Comparison of ENCODE assay signal across 18 cellular contexts in genomic region chr1:173504268-173504667, GRCh38. TPM values are rescaled to one million over a fixed set of nuclear protein-coding genes. Genes with fewer than 3 reads are reported as not detected.
DNase-seq lines count a peak whose midpoint lies in the region; ATAC-seq, FAIRE-seq and TF ChIP-seq lines count a peak whose summit lies in the region.
"Had no signal": no experiment of that assay in that cellular context is flagged by ENCODE, and none has a peak within 500 bp of the region (broad histone marks: within the 10 kb centered on the region; RNA-seq: fewer than 3 reads in every experiment).

No MANE protein-coding gene starts in this region.

- POLR2A ChIA-PET in H1 (lab: Charles Lee; ENCODE audit: partially characterized antibody), result interaction anchor here (0.8 to 1.9 kb wide), 3 partner anchors 14 to 31 kb away, joined by 3 to 5 read pairs (median 4); no protein-coding TSS in a partner anchor

- H3K4me1 ChIP-seq in H1 (replicated peaks in 1 of 4; ENCODE audit: control insufficient read depth in 3 of 4, insufficient read depth in 4 of 4, low read length in 3 of 4), result peaks cover 5 to 9% (median 7%) of the 10 kb centered on the region in 4 experiments; a peak in 5 of 7 replicates
- H3K4me1 ChIP-seq in upper lobe of right lung, result peaks cover 3% of the 10 kb centered on the region
- H3K4me1 ChIP-seq: BE2C had no signal

- TF ChIP-seq CTCF in H1 (IDR thresholded peaks at IDR 0.05; ENCODE audit: control extremely low read depth in 1 of 3, insufficient read depth in 1 of 3, low read depth in 1 of 3, low read length in 3 of 3), result no peak
- no peak for TF ChIP-seq CTCF in upper lobe of right lung (IDR thresholded peaks at IDR 0.05)
- TF ChIP-seq CTCF in GM13976 (IDR thresholded peaks at IDR 0.05; ENCODE audit: borderline replicate concordance, control extremely low read depth, extremely low read depth, insufficient read depth, missing control alignments), result no peak

- TF ChIP-seq RAD21 in H1 (IDR thresholded peaks at IDR 0.05 in 1 of 2, conservative IDR thresholded peaks at IDR 0.05 in 1 of 2; ENCODE audit: low read depth in 2 of 2, low read length in 2 of 2), result no peak

- H2BK5ac ChIP-seq in H1 (ENCODE audit: low read depth, low read length), result no peak overlapping the region

- no peak overlapping the region for H3K4ac ChIP-seq in H1 (replicated peaks; ENCODE audit: insufficient read length, low read depth, low read length)

- no peak overlapping the region for H3K23ac ChIP-seq in H1 (ENCODE audit: insufficient read length)

- DNase-seq in NCI-H1092 treated with DMSO at 0.1 percent for 48 hours (lab: John Stamatoyannopoulos, UW) (peak; percentile 53), NCI-H1092 (lab: John Stamatoyannopoulos, UW) (no peak), NCI-H345 treated with DMSO at 0.1 percent for 48 hours (lab: John Stamatoyannopoulos, UW; ENCODE audit: unreplicated experiment) (peak; percentile 83), H1 (ENCODE audit: low read depth in 1 of 2, low spot score in 2 of 2) (no peak), upper lobe of right lung (no peak), DMS53 (lab: John Stamatoyannopoulos, UW) (no peak), NCI-H524 (lab: John Stamatoyannopoulos, UW) (no peak), GM13976 (ENCODE audit: low spot score) (no peak)
- DNase-seq: BE2C; CD4-positive, alpha-beta T cell; DMS79 treated with DMSO at 0.1 percent for 48 hours; HCEC 1CT; NCI-H1417; NCI-H2029; NCI-H82 had no signal

- H2BK120ac ChIP-seq in H1 (replicated peaks; ENCODE audit: low read depth, low read length), result no peak overlapping the region

- H3K18ac ChIP-seq in H1 (ENCODE audit: extremely low read depth, low read length), result no peak overlapping the region

- no peak overlapping the region for H3K56ac ChIP-seq in H1 (replicated peaks; ENCODE audit: insufficient read length, low read depth, low read length)

- H3K9ac ChIP-seq in H1 (replicated peaks in 1 of 4; ENCODE audit: extremely low read depth in 1 of 4, low read depth in 3 of 4, low read length in 3 of 4), result no peak overlapping the region

- H4K5ac ChIP-seq in H1 (ENCODE audit: insufficient read length, low read depth, low read length), result no peak overlapping the region

- H3K4me3 ChIP-seq in H1 (ENCODE audit: extremely low read depth in 1 of 4, insufficient read depth in 2 of 4, low read depth in 3 of 4, low read length in 4 of 4) (no peak overlapping the region), upper lobe of right lung (no peak overlapping the region)

- no peaks in the 10 kb centered on the region for H4K20me1 ChIP-seq in H1 (replicated peaks in 1 of 2; ENCODE audit: control insufficient read depth in 1 of 2, insufficient read depth in 2 of 2, low read length in 2 of 2)

- no peak overlapping the region for H4K8ac ChIP-seq in H1 (ENCODE audit: extremely low read depth, insufficient read depth, low read length)

- H3K27ac ChIP-seq in H1 (ENCODE audit: low read depth, low read length) (no peak overlapping the region), upper lobe of right lung (peak overlapping the region; percentile 39)
- H3K27ac ChIP-seq: 22Rv1 had no signal

- CTCF ChIA-PET in H1 (lab: Charles Lee; ENCODE audit: partially characterized antibody), result interaction anchor here (0.9 to 1.6 kb wide), 6 partner anchors 14 to 75 kb away, joined by 3 to 6 read pairs (median 4); no protein-coding TSS in a partner anchor

- in situ Hi-C loops in GM13976 (cut with MboI; ENCODE audit: low sequenced_read_pairs, unreplicated experiment), result no loop called here

- 0 out of 2 replicates have a peak overlapping the region, but pooled peaks have one; percentile 22 for H2BK15ac ChIP-seq in H1 (ENCODE audit: low read length)

- no peaks in the 10 kb centered on the region for H3K23me2 ChIP-seq in H1 (ENCODE audit: low read depth, low read length)

- ATAC-seq in upper lobe of right lung, result no peak
- ATAC-seq: Panc1 had no signal

- FAIRE-seq in H1 (lab: Jason Lieb, UNC), result no peak
- FAIRE-seq: G401.6 had no signal

- H3K14ac ChIP-seq in H1 (ENCODE audit: insufficient read length), result no peak overlapping the region

- no peaks in the 10 kb centered on the region for H3K27me3 ChIP-seq in H1 (replicated peaks in 1 of 4; ENCODE audit: control insufficient read depth in 3 of 4, extremely low read depth in 1 of 4, insufficient read depth in 3 of 4, low read length in 3 of 4)
- no peaks in the 10 kb centered on the region for H3K27me3 ChIP-seq in upper lobe of right lung
- H3K27me3 ChIP-seq: BE2C had no signal

- no peaks in the 10 kb centered on the region for H3K79me1 ChIP-seq in H1 (ENCODE audit: low read depth, low read length)

- TF ChIP-seq EP300 in H1 (IDR thresholded peaks at IDR 0.05; ENCODE audit: borderline replicate concordance in 1 of 2, low read depth in 2 of 2, low read length in 2 of 2), result no peak

- H3K36me3 ChIP-seq in H1 (ENCODE audit: control insufficient read depth in 2 of 4, insufficient read depth in 4 of 4, low read length in 3 of 4) (no peaks in the 10 kb centered on the region), upper lobe of right lung (no peaks in the 10 kb centered on the region)
- H3K36me3 ChIP-seq: BE2C had no signal

- intact Hi-C loops in upper lobe of right lung (cut with DNase I), result no loop called here

- H3K4me2 ChIP-seq in H1 (ENCODE audit: insufficient read depth in 1 of 2, low read depth in 2 of 2, low read length in 2 of 2), result no peak overlapping the region

- no peaks in the 10 kb centered on the region for H3K9me3 ChIP-seq in H1 (ENCODE audit: insufficient read depth in 2 of 2, low read depth in 1 of 2, low read length in 1 of 2)
- H3K9me3 ChIP-seq in upper lobe of right lung, result no peaks in the 10 kb centered on the region
- H3K9me3 ChIP-seq: BE2C had no signal

- no peak overlapping the region for H4K91ac ChIP-seq in H1 (replicated peaks; ENCODE audit: insufficient read length, low read length)

- 94% methylated on average over 4 of the region's 4 CpGs; no CpG with 5 or more reads in 1 of the 2 experiments for WGBS in H1 (ENCODE audit: extremely low coverage in 1 of 2, insufficient coverage in 1 of 2, insufficient read length in 1 of 2, insufficient replicate concordance in 2 of 2, low coverage in 1 of 2, low lambda C conversion rate in 2 of 2, missing lambda C conversion rate in 1 of 2), 2 experiments

- no peak for TF ChIP-seq POLR2A in H1 (IDR thresholded peaks at IDR 0.05; ENCODE audit: control extremely low read depth in 1 of 2, low read depth in 2 of 2, low read length in 2 of 2)

- H2BK20ac ChIP-seq in H1 (ENCODE audit: low read length), result no peak overlapping the region

- no peaks in the 10 kb centered on the region for H3K79me2 ChIP-seq in H1 (ENCODE audit: control insufficient read depth in 1 of 2, insufficient read depth in 2 of 2, low read length in 2 of 2)

- no peak overlapping the region for H2AK5ac ChIP-seq in H1 (ENCODE audit: low read depth, low read length)

- no peak overlapping the region for H2AFZ ChIP-seq in H1 (ENCODE audit: low read length)

- H2BK12ac ChIP-seq in H1 (ENCODE audit: low read depth, low read length), result no peak overlapping the region

TF ChIP-seq in H1, 55 proteins besides CTCF, POLR2A, EP300 and RAD21:
- no peak for TF ChIP-seq SP2 (IDR thresholded peaks at IDR 0.05; ENCODE audit: low read length)
- no peak for TF ChIP-seq USF2 (IDR thresholded peaks at IDR 0.05; ENCODE audit: low read length)
- TF ChIP-seq CREB1 (IDR thresholded peaks at IDR 0.05), result no peak
- no peak for TF ChIP-seq JUND (IDR thresholded peaks at IDR 0.05; ENCODE audit: low read length)
- TF ChIP-seq CTBP2 (IDR thresholded peaks at IDR 0.05; ENCODE audit: borderline replicate concordance, insufficient read depth, insufficient read length, low read length), result no peak
- no peak for TF ChIP-seq SIX5 (IDR thresholded peaks at IDR 0.05; ENCODE audit: low read depth, low read length)
- TF ChIP-seq EZH2 (IDR thresholded peaks at IDR 0.05; ENCODE audit: low read depth, low read length, severe bottlenecking), result no peak
- no peak for TF ChIP-seq SP1 (IDR thresholded peaks at IDR 0.05; ENCODE audit: low read depth, low read length)
- TF ChIP-seq KDM5A (IDR thresholded peaks at IDR 0.05; ENCODE audit: low read length), result no peak
- TF ChIP-seq CHD2 (IDR thresholded peaks at IDR 0.05; ENCODE audit: low read length), result no peak

RNA-seq across cellular contexts. Expression of gene PRDX6, which starts 27.1 kb away (rescaled TPM):
- 657 and 677 TPM in 2 replicates for total RNA-seq in H1 (2021; fragmentation: NEBNext Ultra II Directional; extraction: Animal tissue kit (Norgen Biotek cat#: 25700))
- 219 and 348 TPM in 2 replicates for polyA plus RNA-seq in H1 (2011; rRNA removed)
- polyA plus RNA-seq in H1 (2011; cell fraction: cytosol; rRNA removed), result 345 TPM
- 273 TPM for polyA plus RNA-seq in H1 (2011; cell fraction: nucleus; rRNA removed)
- 544 to 609 TPM (median 590 TPM) in 4 replicates for polyA plus RNA-seq in H1 (2012, experiment 1 of 2)
- 449 TPM for polyA plus RNA-seq in H1 (2012, experiment 2 of 2)
- polyA plus RNA-seq in H1 (2013, experiment 1 of 2), result 343 TPM
- polyA plus RNA-seq in H1 (2013, experiment 2 of 2), result 345 TPM
- 589 and 621 TPM in 2 replicates for polyA minus RNA-seq in H1 (2011; rRNA and poly(A)+ RNA removed)
- polyA minus RNA-seq in H1 (2011; cell fraction: cytosol; rRNA and poly(A)+ RNA removed), result 606 TPM
- polyA minus RNA-seq in H1 (2011; cell fraction: nucleus; rRNA and poly(A)+ RNA removed), result 293 TPM
- total RNA-seq in upper lobe of right lung, result 201 TPM

Comparison
In these comparisons a context has a peak if more than half of its experiments do, and no peak if none do; other contexts are left out.
1. DNase-seq: peak in NCI-H1092 treated with DMSO at 0.1 percent for 48 hours (single experiment) and NCI-H345 treated with DMSO at 0.1 percent for 48 hours (single experiment); none in NCI-H1092 (single experiment), H1 (0 of 2), upper lobe of right lung (single experiment), DMS53 (single experiment), NCI-H524 (0 of 2) and GM13976 (single experiment).